1 cellular context compared by ENCODE assay signal in genomic region chr1:100497796-100498195, GRCh38.
TF ChIP-seq lines count a peak whose summit lies in the region.

No MANE protein-coding gene starts in this region.

TF ChIP-seq in K562, 482 proteins besides CTCF, POLR2A, EP300 and RAD21 (continues in another document):
- TF ChIP-seq TCF3 (CRISPR knock-in tag; IDR thresholded peaks at IDR 0.05) (0 out of 2 replicates have a peak, but pooled peaks have one; percentile 17), CREB3 (tag; conservative IDR thresholded peaks at IDR 0.05; ENCODE audit: low read depth) (no peak), PYGO2 (tag; IDR thresholded peaks at IDR 0.05) (no peak), ZNF717 (CRISPR knock-in tag; IDR thresholded peaks at IDR 0.05) (no peak), STAT5B (CRISPR knock-in tag; IDR thresholded peaks at IDR 0.05) (no peak), ZNF445 (CRISPR knock-in tag; IDR thresholded peaks at IDR 0.05; ENCODE audit: low read depth) (no peak), AFF1 (IDR thresholded peaks at IDR 0.05; ENCODE audit: low read depth in 1 of 2, partially characterized antibody in 2 of 2) (no peak), ZNF224 (CRISPR knock-in tag; IDR thresholded peaks at IDR 0.05) (no peak), HDAC8 (tag; IDR thresholded peaks at IDR 0.05) (no peak), BCL6 (CRISPR knock-in tag; IDR thresholded peaks at IDR 0.05) (no peak), NCOA2 (IDR thresholded peaks at IDR 0.05; ENCODE audit: partially characterized antibody in 2 of 2) (no peak), MECOM (CRISPR knock-in tag; IDR thresholded peaks at IDR 0.05) (peak; percentile 78), C11orf30 (IDR thresholded peaks at IDR 0.05; ENCODE audit: low read depth) (no peak), SIN3B (IDR thresholded peaks at IDR 0.05; ENCODE audit: low read depth) (no peak), ZBTB8A (IDR thresholded peaks at IDR 0.05; ENCODE audit: partially characterized antibody) (no peak), ZNF324 (CRISPR knock-in tag; IDR thresholded peaks at IDR 0.05) (no peak), ZZZ3 (IDR thresholded peaks at IDR 0.05) (no peak), MAFG (tag; conservative IDR thresholded peaks at IDR 0.05) (0 out of 2 replicates have a peak, but pooled peaks have one; percentile 12), NFE2 (IDR thresholded peaks at IDR 0.05; ENCODE audit: low read depth) (peak; percentile 42; the same call in 1 of the 2 replicates), ZNF609 (CRISPR knock-in tag; IDR thresholded peaks at IDR 0.05; ENCODE audit: borderline replicate concordance) (no peak)
- TF ChIP-seq, protein P1, sequence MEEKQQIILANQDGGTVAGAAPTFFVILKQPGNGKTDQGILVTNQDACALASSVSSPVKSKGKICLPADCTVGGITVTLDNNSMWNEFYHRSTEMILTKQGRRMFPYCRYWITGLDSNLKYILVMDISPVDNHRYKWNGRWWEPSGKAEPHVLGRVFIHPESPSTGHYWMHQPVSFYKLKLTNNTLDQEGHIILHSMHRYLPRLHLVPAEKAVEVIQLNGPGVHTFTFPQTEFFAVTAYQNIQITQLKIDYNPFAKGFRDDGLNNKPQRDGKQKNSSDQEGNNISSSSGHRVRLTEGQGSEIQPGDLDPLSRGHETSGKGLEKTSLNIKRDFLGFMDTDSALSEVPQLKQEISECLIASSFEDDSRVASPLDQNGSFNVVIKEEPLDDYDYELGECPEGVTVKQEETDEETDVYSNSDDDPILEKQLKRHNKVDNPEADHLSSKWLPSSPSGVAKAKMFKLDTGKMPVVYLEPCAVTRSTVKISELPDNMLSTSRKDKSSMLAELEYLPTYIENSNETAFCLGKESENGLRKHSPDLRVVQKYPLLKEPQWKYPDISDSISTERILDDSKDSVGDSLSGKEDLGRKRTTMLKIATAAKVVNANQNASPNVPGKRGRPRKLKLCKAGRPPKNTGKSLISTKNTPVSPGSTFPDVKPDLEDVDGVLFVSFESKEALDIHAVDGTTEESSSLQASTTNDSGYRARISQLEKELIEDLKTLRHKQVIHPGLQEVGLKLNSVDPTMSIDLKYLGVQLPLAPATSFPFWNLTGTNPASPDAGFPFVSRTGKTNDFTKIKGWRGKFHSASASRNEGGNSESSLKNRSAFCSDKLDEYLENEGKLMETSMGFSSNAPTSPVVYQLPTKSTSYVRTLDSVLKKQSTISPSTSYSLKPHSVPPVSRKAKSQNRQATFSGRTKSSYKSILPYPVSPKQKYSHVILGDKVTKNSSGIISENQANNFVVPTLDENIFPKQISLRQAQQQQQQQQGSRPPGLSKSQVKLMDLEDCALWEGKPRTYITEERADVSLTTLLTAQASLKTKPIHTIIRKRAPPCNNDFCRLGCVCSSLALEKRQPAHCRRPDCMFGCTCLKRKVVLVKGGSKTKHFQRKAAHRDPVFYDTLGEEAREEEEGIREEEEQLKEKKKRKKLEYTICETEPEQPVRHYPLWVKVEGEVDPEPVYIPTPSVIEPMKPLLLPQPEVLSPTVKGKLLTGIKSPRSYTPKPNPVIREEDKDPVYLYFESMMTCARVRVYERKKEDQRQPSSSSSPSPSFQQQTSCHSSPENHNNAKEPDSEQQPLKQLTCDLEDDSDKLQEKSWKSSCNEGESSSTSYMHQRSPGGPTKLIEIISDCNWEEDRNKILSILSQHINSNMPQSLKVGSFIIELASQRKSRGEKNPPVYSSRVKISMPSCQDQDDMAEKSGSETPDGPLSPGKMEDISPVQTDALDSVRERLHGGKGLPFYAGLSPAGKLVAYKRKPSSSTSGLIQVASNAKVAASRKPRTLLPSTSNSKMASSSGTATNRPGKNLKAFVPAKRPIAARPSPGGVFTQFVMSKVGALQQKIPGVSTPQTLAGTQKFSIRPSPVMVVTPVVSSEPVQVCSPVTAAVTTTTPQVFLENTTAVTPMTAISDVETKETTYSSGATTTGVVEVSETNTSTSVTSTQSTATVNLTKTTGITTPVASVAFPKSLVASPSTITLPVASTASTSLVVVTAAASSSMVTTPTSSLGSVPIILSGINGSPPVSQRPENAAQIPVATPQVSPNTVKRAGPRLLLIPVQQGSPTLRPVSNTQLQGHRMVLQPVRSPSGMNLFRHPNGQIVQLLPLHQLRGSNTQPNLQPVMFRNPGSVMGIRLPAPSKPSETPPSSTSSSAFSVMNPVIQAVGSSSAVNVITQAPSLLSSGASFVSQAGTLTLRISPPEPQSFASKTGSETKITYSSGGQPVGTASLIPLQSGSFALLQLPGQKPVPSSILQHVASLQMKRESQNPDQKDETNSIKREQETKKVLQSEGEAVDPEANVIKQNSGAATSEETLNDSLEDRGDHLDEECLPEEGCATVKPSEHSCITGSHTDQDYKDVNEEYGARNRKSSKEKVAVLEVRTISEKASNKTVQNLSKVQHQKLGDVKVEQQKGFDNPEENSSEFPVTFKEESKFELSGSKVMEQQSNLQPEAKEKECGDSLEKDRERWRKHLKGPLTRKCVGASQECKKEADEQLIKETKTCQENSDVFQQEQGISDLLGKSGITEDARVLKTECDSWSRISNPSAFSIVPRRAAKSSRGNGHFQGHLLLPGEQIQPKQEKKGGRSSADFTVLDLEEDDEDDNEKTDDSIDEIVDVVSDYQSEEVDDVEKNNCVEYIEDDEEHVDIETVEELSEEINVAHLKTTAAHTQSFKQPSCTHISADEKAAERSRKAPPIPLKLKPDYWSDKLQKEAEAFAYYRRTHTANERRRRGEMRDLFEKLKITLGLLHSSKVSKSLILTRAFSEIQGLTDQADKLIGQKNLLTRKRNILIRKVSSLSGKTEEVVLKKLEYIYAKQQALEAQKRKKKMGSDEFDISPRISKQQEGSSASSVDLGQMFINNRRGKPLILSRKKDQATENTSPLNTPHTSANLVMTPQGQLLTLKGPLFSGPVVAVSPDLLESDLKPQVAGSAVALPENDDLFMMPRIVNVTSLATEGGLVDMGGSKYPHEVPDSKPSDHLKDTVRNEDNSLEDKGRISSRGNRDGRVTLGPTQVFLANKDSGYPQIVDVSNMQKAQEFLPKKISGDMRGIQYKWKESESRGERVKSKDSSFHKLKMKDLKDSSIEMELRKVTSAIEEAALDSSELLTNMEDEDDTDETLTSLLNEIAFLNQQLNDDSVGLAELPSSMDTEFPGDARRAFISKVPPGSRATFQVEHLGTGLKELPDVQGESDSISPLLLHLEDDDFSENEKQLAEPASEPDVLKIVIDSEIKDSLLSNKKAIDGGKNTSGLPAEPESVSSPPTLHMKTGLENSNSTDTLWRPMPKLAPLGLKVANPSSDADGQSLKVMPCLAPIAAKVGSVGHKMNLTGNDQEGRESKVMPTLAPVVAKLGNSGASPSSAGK (IDR thresholded peaks at IDR 0.05), result no peak
- TF ChIP-seq, protein P2, sequence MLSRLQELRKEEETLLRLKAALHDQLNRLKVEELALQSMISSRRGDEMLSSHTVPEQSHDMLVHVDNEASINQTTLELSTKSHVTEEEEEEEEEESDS (CRISPR knock-in tag; IDR thresholded peaks at IDR 0.05), result no peak
